Comparison of ENCODE assay signal across 8 cellular contexts in the genomic region with DNA sequence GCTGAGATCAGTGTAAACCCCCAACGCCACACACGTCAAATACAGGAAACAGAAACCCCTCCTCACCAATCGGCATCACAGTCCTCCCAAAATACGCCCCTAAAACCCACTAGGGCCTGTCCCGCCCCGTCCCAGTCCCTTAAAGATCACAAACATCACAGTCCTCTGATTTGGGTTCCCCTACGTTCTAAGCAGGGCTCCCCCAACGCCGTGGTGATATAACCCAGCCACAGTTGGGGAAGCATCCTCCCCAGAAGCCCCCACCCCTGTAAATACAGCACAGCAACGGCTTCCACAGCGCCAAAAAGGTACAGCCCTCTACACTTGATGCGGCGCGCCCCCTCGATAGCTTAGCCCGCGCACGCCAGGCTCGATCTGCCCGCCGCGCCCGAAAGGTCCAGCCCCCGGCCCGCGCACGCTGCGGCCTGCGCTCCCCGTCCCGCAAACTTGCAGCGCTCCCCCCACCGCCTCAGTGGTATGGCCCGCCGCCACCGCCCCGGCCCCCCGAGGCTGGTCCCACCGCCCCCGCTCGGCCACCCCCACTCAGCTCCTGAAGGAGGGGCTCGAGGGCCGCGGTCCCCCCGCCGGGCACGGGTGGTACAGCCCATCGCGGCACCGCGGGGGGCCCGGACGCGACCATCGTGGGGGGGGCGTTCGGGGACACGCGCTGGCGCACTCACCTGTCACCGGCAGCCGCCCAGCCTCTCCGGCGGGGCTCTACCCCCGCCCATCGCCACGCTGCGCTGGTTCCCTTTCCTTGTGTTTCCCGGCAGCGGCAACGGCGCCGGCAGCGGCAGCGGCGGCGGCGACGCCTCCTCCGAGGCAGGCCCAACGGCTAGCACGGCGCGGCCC. TPM values are rescaled to one million over a fixed set of nuclear protein-coding genes. Genes with fewer than 3 reads are reported as not detected.
DNase-seq lines count a peak whose midpoint lies in the region; ATAC-seq and TF ChIP-seq lines count a peak whose summit lies in the region.

A gene (minus strand): TSS at position 845 of the 852 bp plus-strand sequence. CDS start 20,078 bp downstream, outside the sequence.

- in situ Hi-C loops in Panc1 (cut with HindIII; ENCODE audit: low pct_unique_long_range_greater_than_20kb, low sequenced_read_pairs), result no loop called here

- H3K36me3 Mint-ChIP-seq in activated T-helper 17 cell treated with anti-CD3 and anti-CD28 coated beads, Interleukin-2, amount 50 U/mL, for 72 hours (ENCODE audit: low read depth), result peaks cover 6% of the 10 kb centered on the region

- H3K9me3 ChIP-seq in Panc1 (ENCODE audit: control insufficient read depth, insufficient read depth, low read depth, low read length) (no peaks in the 10 kb centered on the region), neutrophil (no peaks in the 10 kb centered on the region)

- no peaks in the 10 kb centered on the region for H3K9me3 Mint-ChIP-seq in activated T-helper 17 cell treated with anti-CD3 and anti-CD28 coated beads, Interleukin-2, amount 50 U/mL, for 72 hours

- H3K27ac ChIP-seq in Panc1 (ENCODE audit: low read length), result peak within 1 kb of the TSS; percentile 89
- H3K27ac ChIP-seq in neutrophil, result peak within 1 kb of the TSS; percentile 96
- H3K27ac ChIP-seq in substantia nigra (ENCODE audit: low read depth, low read length, poor library complexity, severe bottlenecking), result peak within 1 kb of the TSS; percentile 98

- peak within 1 kb of the TSS; percentile 98 for H3K27ac Mint-ChIP-seq in activated T-helper 17 cell treated with anti-CD3 and anti-CD28 coated beads, Interleukin-2, amount 50 U/mL, for 72 hours

- peak; percentile 34 for ATAC-seq in GM19035 (IDR thresholded peaks at IDR 0.05; ENCODE audit: unreplicated experiment)
- peak; percentile 26 for ATAC-seq in HG03196 (IDR thresholded peaks at IDR 0.05; ENCODE audit: unreplicated experiment)
- peak; percentile 74 for ATAC-seq in Panc1
- peak; percentile 68 for ATAC-seq in activated T-helper 17 cell treated with anti-CD3 and anti-CD28 coated beads, Interleukin-2, amount 50 U/mL, for 72 hours (replicated peaks)

- peak within 1 kb of the TSS; percentile 87 for H3K4me3 Mint-ChIP-seq in activated T-helper 17 cell treated with anti-CD3 and anti-CD28 coated beads, Interleukin-2, amount 50 U/mL, for 72 hours

- CTCF ChIA-PET in Panc1 (lab: Charles Lee), result interaction anchor here (0.6 to 9.2 kb wide), 14 partner anchors 12 to 887 kb away, joined by 3 to 116 read pairs (median 4); no protein-coding TSS in a partner anchor

- POLR2A ChIA-PET in Panc1 (lab: Charles Lee), result interaction anchor here (0.5 to 1.0 kb wide), 14 partner anchors 8 to 894 kb away, joined by 3 to 5 read pairs (median 4); a partner anchor contains a TSS

- H3K4me3 ChIP-seq in AG10803 (ENCODE audit: low read length) (peak within 1 kb of the TSS; percentile 85), Panc1 (ENCODE audit: low read depth in 2 of 2, low read length in 2 of 2) (peak within 1 kb of the TSS; percentile 36 to 47), foreskin fibroblast (ENCODE audit: low read depth in 1 of 2, low read length in 2 of 2) (peak within 1 kb of the TSS; percentile 74 to 83), neutrophil (ENCODE audit: low read depth in 1 of 2, low read length in 1 of 2) (peak within 1 kb of the TSS; percentile 77 to 93)

- H3K27me3 Mint-ChIP-seq in activated T-helper 17 cell treated with anti-CD3 and anti-CD28 coated beads, Interleukin-2, amount 50 U/mL, for 72 hours, result no peaks in the 10 kb centered on the region

- no TSS peak for BruUV-seq in Panc1 (replicated peaks; lab: Mats Ljungman, UMichigan)

- peaks cover 9% of the 10 kb centered on the region; the same call in 1 of the 2 replicates for H3K36me3 ChIP-seq in Panc1 (ENCODE audit: control insufficient read depth, insufficient read depth, low read length)
- peaks cover 8% of the 10 kb centered on the region for H3K36me3 ChIP-seq in neutrophil

- H3K27me3 ChIP-seq in Panc1 (ENCODE audit: control insufficient read depth, insufficient read depth, low read length) (no peaks in the 10 kb centered on the region), neutrophil (no peaks in the 10 kb centered on the region)

- peak; percentile 38 for DNase-seq in AG10803 (ENCODE audit: low read depth)
- DNase-seq in Panc1 (ENCODE audit: low read depth, low spot score), result no peak
- peak; percentile 42 to 77 for DNase-seq in foreskin fibroblast
- peak in 31 of 49 donors; percentile 54 to 97 (median 79) for DNase-seq in substantia nigra (lab: John Stamatoyannopoulos, UW)

- peaks cover 60% of the 10 kb centered on the region for H3K4me1 ChIP-seq in Panc1 (ENCODE audit: control insufficient read depth, insufficient read depth, low read length)
- H3K4me1 ChIP-seq in neutrophil (ENCODE audit: control insufficient read depth in 1 of 2, insufficient read depth in 1 of 2, low read depth in 1 of 2, low read length in 1 of 2), result peaks cover 17 to 20% of the 10 kb centered on the region in 2 experiments

- TF ChIP-seq CTCF in AG10803 (conservative IDR thresholded peaks at IDR 0.05; ENCODE audit: low read length) (no peak), Panc1 (IDR thresholded peaks at IDR 0.05) (no peak), foreskin fibroblast (IDR thresholded peaks at IDR 0.05; ENCODE audit: low read depth, low read length) (no peak), neutrophil (IDR thresholded peaks at IDR 0.05) (peak; percentile 34)

- peaks cover 20% of the 10 kb centered on the region for H3K4me1 Mint-ChIP-seq in activated T-helper 17 cell treated with anti-CD3 and anti-CD28 coated beads, Interleukin-2, amount 50 U/mL, for 72 hours

- intact Hi-C loops in Panc1 (cut with micrococcal nuclease; ENCODE audit: unreplicated experiment), result no loop called here

RNA-seq across cellular contexts. Expression of the gene that starts here (rescaled TPM):
- total RNA-seq in Panc1 (2021; ENCODE audit: unreplicated experiment), result 2,376 TPM
- 2,447 TPM for polyA plus RNA-seq in Panc1 (2012; ENCODE audit: insufficient read length)
- 100 to 1,000 TPM; 123 to 163 TPM for total RNA-seq in activated T-helper 17 cell treated with anti-CD3 and anti-CD28 coated beads, Interleukin-2, amount 50 U/mL, for 72 hours

Comparison
In these comparisons a context has a peak if more than half of its experiments do, and no peak if none do; other contexts are left out.
1. RNA of the gene that starts here (total RNA-seq): 2,376 TPM in Panc1 (single experiment); 123 to 163 TPM in activated T-helper 17 cell treated with anti-CD3 and anti-CD28 coated beads, Interleukin-2, amount 50 U/mL, for 72 hours; every median in the first group is over 10 times any median in the second.
2. Peak in every context shown above with its lines, with median percentiles within 50 percentile points of each other: H3K4me3 ChIP-seq, ATAC-seq and H3K27ac ChIP-seq.